ENCODE assay signal across 1 cellular context in the genomic region with DNA sequence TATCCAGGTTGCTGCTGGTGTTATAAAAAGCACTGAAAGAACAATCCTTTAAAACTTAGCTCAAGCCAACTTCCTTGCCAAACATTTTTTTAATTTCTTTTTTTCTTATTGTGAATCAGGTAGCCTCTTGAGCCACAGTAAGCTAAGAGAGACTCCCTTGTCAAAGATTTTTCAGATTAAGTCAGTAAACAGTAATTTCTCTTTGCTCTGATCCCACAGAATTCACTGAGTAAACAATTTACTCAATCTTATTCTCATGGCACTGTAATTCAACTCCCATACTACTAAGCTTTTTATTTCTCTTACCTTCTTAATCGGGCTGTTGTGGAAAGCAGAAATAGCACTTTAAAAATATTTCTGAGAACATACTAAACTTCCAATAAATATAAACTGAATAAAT.
TF ChIP-seq lines count a peak whose summit lies in the region.

No MANE protein-coding gene starts in this region.

TF ChIP-seq in A549, 52 proteins besides CTCF, POLR2A, EP300 and RAD21 (continued from another document):
- TF ChIP-seq, protein P1, sequence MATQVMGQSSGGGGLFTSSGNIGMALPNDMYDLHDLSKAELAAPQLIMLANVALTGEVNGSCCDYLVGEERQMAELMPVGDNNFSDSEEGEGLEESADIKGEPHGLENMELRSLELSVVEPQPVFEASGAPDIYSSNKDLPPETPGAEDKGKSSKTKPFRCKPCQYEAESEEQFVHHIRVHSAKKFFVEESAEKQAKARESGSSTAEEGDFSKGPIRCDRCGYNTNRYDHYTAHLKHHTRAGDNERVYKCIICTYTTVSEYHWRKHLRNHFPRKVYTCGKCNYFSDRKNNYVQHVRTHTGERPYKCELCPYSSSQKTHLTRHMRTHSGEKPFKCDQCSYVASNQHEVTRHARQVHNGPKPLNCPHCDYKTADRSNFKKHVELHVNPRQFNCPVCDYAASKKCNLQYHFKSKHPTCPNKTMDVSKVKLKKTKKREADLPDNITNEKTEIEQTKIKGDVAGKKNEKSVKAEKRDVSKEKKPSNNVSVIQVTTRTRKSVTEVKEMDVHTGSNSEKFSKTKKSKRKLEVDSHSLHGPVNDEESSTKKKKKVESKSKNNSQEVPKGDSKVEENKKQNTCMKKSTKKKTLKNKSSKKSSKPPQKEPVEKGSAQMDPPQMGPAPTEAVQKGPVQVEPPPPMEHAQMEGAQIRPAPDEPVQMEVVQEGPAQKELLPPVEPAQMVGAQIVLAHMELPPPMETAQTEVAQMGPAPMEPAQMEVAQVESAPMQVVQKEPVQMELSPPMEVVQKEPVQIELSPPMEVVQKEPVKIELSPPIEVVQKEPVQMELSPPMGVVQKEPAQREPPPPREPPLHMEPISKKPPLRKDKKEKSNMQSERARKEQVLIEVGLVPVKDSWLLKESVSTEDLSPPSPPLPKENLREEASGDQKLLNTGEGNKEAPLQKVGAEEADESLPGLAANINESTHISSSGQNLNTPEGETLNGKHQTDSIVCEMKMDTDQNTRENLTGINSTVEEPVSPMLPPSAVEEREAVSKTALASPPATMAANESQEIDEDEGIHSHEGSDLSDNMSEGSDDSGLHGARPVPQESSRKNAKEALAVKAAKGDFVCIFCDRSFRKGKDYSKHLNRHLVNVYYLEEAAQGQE (IDR thresholded peaks at IDR 0.05), result no peak
- TF ChIP-seq ZC3H11A (IDR thresholded peaks at IDR 0.05) (no peak), KDM5A (IDR thresholded peaks at IDR 0.05) (no peak), FOXS1 (CRISPR knock-in tag; IDR thresholded peaks at IDR 0.05) (no peak), HDAC2 (IDR thresholded peaks at IDR 0.05) (no peak), TFCP2L1 (CRISPR knock-in tag; IDR thresholded peaks at IDR 0.05) (no peak), FOSL2 (IDR thresholded peaks at IDR 0.05) (no peak), FOSL2 (CRISPR knock-in tag; IDR thresholded peaks at IDR 0.05) (no peak), MAFK (IDR thresholded peaks at IDR 0.05; ENCODE audit: partially characterized antibody) (no peak), RCOR1 (IDR thresholded peaks at IDR 0.05; ENCODE audit: low read depth, low read length) (no peak)
- TF ChIP-seq, protein P2, sequence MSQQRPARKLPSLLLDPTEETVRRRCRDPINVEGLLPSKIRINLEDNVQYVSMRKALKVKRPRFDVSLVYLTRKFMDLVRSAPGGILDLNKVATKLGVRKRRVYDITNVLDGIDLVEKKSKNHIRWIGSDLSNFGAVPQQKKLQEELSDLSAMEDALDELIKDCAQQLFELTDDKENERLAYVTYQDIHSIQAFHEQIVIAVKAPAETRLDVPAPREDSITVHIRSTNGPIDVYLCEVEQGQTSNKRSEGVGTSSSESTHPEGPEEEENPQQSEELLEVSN (IDR thresholded peaks at IDR 0.05; ENCODE audit: borderline replicate concordance, low read depth), result no peak
- TF ChIP-seq, protein P3, sequence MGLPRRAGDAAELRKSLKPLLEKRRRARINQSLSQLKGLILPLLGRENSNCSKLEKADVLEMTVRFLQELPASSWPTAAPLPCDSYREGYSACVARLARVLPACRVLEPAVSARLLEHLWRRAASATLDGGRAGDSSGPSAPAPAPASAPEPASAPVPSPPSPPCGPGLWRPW (IDR thresholded peaks at IDR 0.05), result no peak
- TF ChIP-seq, protein P4, sequence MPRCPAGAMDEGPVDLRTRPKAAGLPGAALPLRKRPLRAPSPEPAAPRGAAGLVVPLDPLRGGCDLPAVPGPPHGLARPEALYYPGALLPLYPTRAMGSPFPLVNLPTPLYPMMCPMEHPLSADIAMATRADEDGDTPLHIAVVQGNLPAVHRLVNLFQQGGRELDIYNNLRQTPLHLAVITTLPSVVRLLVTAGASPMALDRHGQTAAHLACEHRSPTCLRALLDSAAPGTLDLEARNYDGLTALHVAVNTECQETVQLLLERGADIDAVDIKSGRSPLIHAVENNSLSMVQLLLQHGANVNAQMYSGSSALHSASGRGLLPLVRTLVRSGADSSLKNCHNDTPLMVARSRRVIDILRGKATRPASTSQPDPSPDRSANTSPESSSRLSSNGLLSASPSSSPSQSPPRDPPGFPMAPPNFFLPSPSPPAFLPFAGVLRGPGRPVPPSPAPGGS (IDR thresholded peaks at IDR 0.05), result no peak
- TF ChIP-seq, protein P5, sequence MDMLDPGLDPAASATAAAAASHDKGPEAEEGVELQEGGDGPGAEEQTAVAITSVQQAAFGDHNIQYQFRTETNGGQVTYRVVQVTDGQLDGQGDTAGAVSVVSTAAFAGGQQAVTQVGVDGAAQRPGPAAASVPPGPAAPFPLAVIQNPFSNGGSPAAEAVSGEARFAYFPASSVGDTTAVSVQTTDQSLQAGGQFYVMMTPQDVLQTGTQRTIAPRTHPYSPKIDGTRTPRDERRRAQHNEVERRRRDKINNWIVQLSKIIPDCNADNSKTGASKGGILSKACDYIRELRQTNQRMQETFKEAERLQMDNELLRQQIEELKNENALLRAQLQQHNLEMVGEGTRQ (IDR thresholded peaks at IDR 0.05), result no peak
- TF ChIP-seq, protein P6, sequence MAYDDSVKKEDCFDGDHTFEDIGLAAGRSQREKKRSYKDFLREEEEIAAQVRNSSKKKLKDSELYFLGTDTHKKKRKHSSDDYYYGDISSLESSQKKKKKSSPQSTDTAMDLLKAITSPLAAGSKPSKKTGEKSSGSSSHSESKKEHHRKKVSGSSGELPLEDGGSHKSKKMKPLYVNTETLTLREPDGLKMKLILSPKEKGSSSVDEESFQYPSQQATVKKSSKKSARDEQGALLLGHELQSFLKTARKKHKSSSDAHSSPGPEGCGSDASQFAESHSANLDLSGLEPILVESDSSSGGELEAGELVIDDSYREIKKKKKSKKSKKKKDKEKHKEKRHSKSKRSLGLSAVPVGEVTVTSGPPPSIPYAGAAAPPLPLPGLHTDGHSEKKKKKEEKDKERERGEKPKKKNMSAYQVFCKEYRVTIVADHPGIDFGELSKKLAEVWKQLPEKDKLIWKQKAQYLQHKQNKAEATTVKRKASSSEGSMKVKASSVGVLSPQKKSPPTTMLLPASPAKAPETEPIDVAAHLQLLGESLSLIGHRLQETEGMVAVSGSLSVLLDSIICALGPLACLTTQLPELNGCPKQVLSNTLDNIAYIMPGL (CRISPR knock-in tag; IDR thresholded peaks at IDR 0.05; ENCODE audit: borderline replicate concordance), result no peak
